In the genomic region with DNA sequence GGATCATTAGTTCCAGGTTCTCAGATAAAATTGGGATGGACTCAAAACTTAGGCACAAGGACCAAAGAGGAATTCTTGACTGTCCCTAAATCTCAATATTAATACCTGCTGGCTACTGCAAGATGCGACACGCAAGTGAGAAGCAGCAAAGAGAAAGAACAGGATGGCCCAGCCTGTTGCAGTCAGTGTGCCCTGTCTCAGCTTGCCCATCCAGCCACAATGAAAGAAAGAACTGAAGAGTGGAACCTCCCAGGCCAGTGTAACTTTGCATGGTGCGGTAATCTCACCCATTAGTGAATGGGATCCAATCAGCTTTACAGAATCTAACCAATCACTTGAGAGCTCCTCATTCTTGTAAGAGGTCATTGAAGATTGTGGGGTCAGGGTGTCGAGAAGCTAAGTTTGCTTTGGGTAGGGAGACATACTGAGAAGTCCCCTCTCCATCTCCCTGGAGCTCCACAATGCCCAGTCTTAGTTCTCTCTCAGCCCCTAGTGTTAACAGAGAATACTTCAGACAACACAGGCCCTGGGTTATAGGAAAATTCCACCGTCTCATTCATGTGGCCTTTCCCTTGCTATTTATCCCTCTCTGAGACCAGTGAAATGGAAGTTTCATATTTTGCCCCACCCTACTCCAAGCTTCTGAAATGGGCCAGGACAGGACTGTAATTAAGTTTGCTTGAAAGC, we compare ENCODE assay signal across 1 cellular context.
TF ChIP-seq lines count a peak whose summit lies in the region.

No MANE protein-coding gene starts in this region.

TF ChIP-seq in H1, 55 proteins besides CTCF, POLR2A, EP300 and RAD21:
- TF ChIP-seq YY1 (IDR thresholded peaks at IDR 0.05; ENCODE audit: low read depth, low read length) = no peak
- TF ChIP-seq, protein P1, sequence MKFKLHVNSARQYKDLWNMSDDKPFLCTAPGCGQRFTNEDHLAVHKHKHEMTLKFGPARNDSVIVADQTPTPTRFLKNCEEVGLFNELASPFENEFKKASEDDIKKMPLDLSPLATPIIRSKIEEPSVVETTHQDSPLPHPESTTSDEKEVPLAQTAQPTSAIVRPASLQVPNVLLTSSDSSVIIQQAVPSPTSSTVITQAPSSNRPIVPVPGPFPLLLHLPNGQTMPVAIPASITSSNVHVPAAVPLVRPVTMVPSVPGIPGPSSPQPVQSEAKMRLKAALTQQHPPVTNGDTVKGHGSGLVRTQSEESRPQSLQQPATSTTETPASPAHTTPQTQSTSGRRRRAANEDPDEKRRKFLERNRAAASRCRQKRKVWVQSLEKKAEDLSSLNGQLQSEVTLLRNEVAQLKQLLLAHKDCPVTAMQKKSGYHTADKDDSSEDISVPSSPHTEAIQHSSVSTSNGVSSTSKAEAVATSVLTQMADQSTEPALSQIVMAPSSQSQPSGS (IDR thresholded peaks at IDR 0.05; ENCODE audit: low read length) = no peak
- TF ChIP-seq KDM5A (IDR thresholded peaks at IDR 0.05; ENCODE audit: low read length) = no peak
- no peak for TF ChIP-seq CHD1 (IDR thresholded peaks at IDR 0.05; ENCODE audit: low read depth, low read length)
- no peak for TF ChIP-seq FOSL1 (IDR thresholded peaks at IDR 0.05; ENCODE audit: insufficient read depth, low read depth, low read length)
- TF ChIP-seq EGR1 (IDR thresholded peaks at IDR 0.05; ENCODE audit: borderline replicate concordance, low read depth, low read length) = no peak
- TF ChIP-seq NANOG (IDR thresholded peaks at IDR 0.05; ENCODE audit: insufficient read depth, low read depth, low read length, poor library complexity, severe bottlenecking) = no peak
- no peak for TF ChIP-seq HDAC6 (IDR thresholded peaks at IDR 0.05; ENCODE audit: low read depth, low read length)
- TF ChIP-seq ZNF274 (IDR thresholded peaks at IDR 0.05; ENCODE audit: borderline replicate concordance, extremely low read depth, low read length) = no peak
- TF ChIP-seq CHD2 (IDR thresholded peaks at IDR 0.05; ENCODE audit: low read length) = no peak
- no peak for TF ChIP-seq GTF2F1 (IDR thresholded peaks at IDR 0.05; ENCODE audit: borderline replicate concordance, low read depth, low read length)
- TF ChIP-seq SIN3A (conservative IDR thresholded peaks at IDR 0.05 in 1 of 2, IDR thresholded peaks at IDR 0.05 in 1 of 2; ENCODE audit: low read depth in 1 of 2, low read length in 2 of 2) = no peak
- TF ChIP-seq BRCA1 (IDR thresholded peaks at IDR 0.05; ENCODE audit: low read depth, low read length) = no peak
- TF ChIP-seq SIRT6 (IDR thresholded peaks at IDR 0.05; ENCODE audit: low read length) = no peak
- no peak for TF ChIP-seq TBP (IDR thresholded peaks at IDR 0.05; ENCODE audit: low read depth, low read length)
- TF ChIP-seq KDM4A (IDR thresholded peaks at IDR 0.05; ENCODE audit: low read depth, low read length, severe bottlenecking) = no peak
